Comparison of ENCODE assay signal across 11 cellular contexts in the genomic region with DNA sequence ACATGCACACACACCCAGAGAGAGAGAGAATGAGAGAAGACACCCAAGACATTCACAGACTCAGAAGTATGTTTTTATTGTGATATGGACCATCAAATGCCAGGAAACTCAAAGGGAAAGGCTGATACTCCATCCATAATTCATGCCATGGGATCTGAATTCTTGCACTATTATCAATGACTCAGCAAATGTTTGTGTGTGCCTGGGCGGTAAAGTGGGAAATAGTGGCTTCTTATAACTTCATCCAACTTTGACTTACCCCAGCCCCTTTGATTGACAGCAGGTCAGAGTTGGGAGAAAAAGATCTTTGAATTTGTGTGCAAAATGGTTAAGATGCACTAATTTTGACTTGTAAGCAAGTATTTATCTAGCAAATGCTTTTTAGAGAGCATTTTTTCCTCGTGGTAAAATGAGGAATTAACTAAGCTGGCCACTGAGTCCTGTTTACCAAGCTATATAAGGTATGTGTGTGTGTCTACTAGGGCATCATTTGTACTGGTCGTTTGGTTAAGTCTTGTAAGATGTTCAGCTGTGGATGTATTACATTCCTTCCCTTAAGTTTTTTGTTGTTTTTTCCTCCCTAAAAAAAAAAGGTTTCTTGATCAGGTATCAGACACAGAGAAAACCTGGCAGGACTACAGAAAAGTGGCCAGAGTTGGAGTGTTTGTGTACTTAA. TPM values are rescaled to one million over a fixed set of nuclear protein-coding genes. Genes with fewer than 3 reads are reported as not detected.
DNase-seq lines count a peak whose midpoint lies in the region; ATAC-seq and TF ChIP-seq lines count a peak whose summit lies in the region.
"Had no signal": no experiment of that assay in that cellular context is flagged by ENCODE, and none has a peak within 500 bp of the region (broad histone marks: within the 10 kb centered on the region; RNA-seq: fewer than 3 reads in every experiment).

No MANE protein-coding gene starts in this region.

- TF ChIP-seq EP300 in sigmoid colon (IDR thresholded peaks at IDR 0.05) = no peak

- 19 to 22% methylated on average over 3 of the region's 3 CpGs for WGBS in GM23248 (ENCODE audit: low coverage in 1 of 2, low lambda C conversion rate in 2 of 2, missing lambda C conversion rate in 2 of 2), 2 experiments
- WGBS in right cardiac atrium = 18% methylated on average over 3 of the region's 3 CpGs
- 20 to 29% methylated on average over 3 of the region's 3 CpGs for WGBS in sigmoid colon, 2 donors

- peak overlapping the region; percentile 23 for H2AFZ ChIP-seq in GM23248

- H3K79me2 ChIP-seq in GM23248 (ENCODE audit: insufficient read depth) = peaks cover 9% of the 10 kb centered on the region; the same call in 1 of the 2 replicates

- no peak for TF ChIP-seq CTCF in sigmoid colon (IDR thresholded peaks at IDR 0.05)

- H4K20me1 ChIP-seq in GM23248 (ENCODE audit: insufficient read depth) = no peaks in the 10 kb centered on the region; the same call in 1 of the 2 replicates

- in situ Hi-C loops in GM23248 (cut with MboI) = loop anchor here (25.0 kb wide), 2 partner anchors 183 to 258 kb away; no protein-coding TSS in a partner anchor

- ATAC-seq in SK-N-SH treated with all-trans-retinoic acid at 6 μM for 48 hours (no peak), right cardiac atrium (no peak), GM21576 (IDR thresholded peaks at IDR 0.05; ENCODE audit: unreplicated experiment) (no peak)

- H3K4me1 ChIP-seq in GM23248 (ENCODE audit: insufficient read depth) (peaks cover 34% of the 10 kb centered on the region), right cardiac atrium (ENCODE audit: control insufficient read depth, insufficient read depth, low read length) (no peaks in the 10 kb centered on the region), sigmoid colon (peaks cover 0 to 43% (median 28%) of the 10 kb centered on the region in 4 donors)

- H3K27me3 ChIP-seq in GM23248 (replicated peaks; ENCODE audit: insufficient read depth) = no peaks in the 10 kb centered on the region
- no peaks in the 10 kb centered on the region for H3K27me3 ChIP-seq in right cardiac atrium (ENCODE audit: control insufficient read depth, insufficient read depth)
- H3K27me3 ChIP-seq in sigmoid colon = no peaks in the 10 kb centered on the region

- no peaks in the 10 kb centered on the region for H3K9me3 ChIP-seq in GM23248 (ENCODE audit: low read depth)
- no peaks in the 10 kb centered on the region for H3K9me3 ChIP-seq in right cardiac atrium (ENCODE audit: control insufficient read depth, low read length)
- H3K9me3 ChIP-seq in sigmoid colon = no peaks in the 10 kb centered on the region

- intact Hi-C loops in right cardiac atrium (cut with DNase I) (loop anchor here (5.0 to 10.0 kb wide), 3 partner anchors 178 to 201 kb away; no protein-coding TSS in a partner anchor), sigmoid colon (cut with DNase I) (loop anchor here (5.0 kb wide), 1 partner anchor 68 kb away; no protein-coding TSS in a partner anchor)

- H3K9me2 ChIP-seq in GM23248 (ENCODE audit: insufficient read depth) = no peaks in the 10 kb centered on the region

- peak overlapping the region; percentile 38 for H3K4me2 ChIP-seq in GM23248 (ENCODE audit: unreplicated experiment)

- TF ChIP-seq POLR2A in sigmoid colon (IDR thresholded peaks at IDR 0.05) = no peak

- H3F3A ChIP-seq in GM23248 (ENCODE audit: insufficient read depth) = peaks cover 29% of the 10 kb centered on the region

- no peak overlapping the region for H3K4me3 ChIP-seq in GM23248
- H3K4me3 ChIP-seq in right cardiac atrium (ENCODE audit: low read length) = peak overlapping the region; percentile 66
- H3K4me3 ChIP-seq in sigmoid colon = peak overlapping the region in 3 of 4 donors; percentile 13 to 24 (median 19)

- H3K27ac ChIP-seq in GM23248 = peak overlapping the region; percentile 23; the same call in 1 of the 2 replicates
- H3K27ac ChIP-seq in right cardiac atrium (ENCODE audit: low read length) = no peak overlapping the region
- peak overlapping the region; percentile 31 to 94 (median 58) for H3K27ac ChIP-seq in sigmoid colon
- H3K27ac ChIP-seq: VCaP had no signal

- no peak overlapping the region for H3K9ac ChIP-seq in GM23248

- peak; percentile 22 for DNase-seq in GM23248
- no peak for DNase-seq in right cardiac atrium
- DNase-seq in sigmoid colon = no peak
- no peak for DNase-seq in NK-92 treated with Interleukin-12 subunit alpha and Interleukin-12 subunit beta, amount 100 ng/mL, for 24 hours (lab: John Stamatoyannopoulos, UW)
- DNase-seq in NCI-H774 (lab: John Stamatoyannopoulos, UW) = no peak
- DNase-seq in central memory CD4-positive, alpha-beta T cell = no peak
- DNase-seq: midbrain, NCI-H1930 had no signal

- H3K36me3 ChIP-seq in GM23248 (ENCODE audit: low read depth) (peaks cover 4% of the 10 kb centered on the region), sigmoid colon (no peaks in the 10 kb centered on the region)

TF ChIP-seq in SK-N-SH treated with all-trans-retinoic acid at 6 μM for 48 hours, 23 proteins besides CTCF, POLR2A, EP300 and RAD21:
- TF ChIP-seq RARB (CRISPR knock-in tag; IDR thresholded peaks at IDR 0.05) (peak; percentile 12; the same call in 1 of the 2 replicates), PATZ1 (CRISPR knock-in tag; IDR thresholded peaks at IDR 0.05; ENCODE audit: borderline replicate concordance) (no peak), CSDC2 (CRISPR knock-in tag; IDR thresholded peaks at IDR 0.05) (0 out of 2 replicates have a peak, but pooled peaks have one; percentile 50)

RNA-seq across cellular contexts. Expression of gene CCN2, which starts 3.1 kb away (rescaled TPM):
- total RNA-seq in GM23248 (2014; rRNA removed; shearing (Covaris generic)) = 397 and 410 TPM in 2 replicates
- polyA plus RNA-seq in GM23248 (2016; fragmentation: Nextera tagmentation; extraction: Ambion mirVana) (1,621 and 1,647 TPM in 2 replicates), right cardiac atrium (134 TPM), sigmoid colon (10 to 100 TPM in 2 of 3 donors, 1 to 10 TPM in 1; 7.4 to 39.2 (median 13.2) TPM)
- total RNA-seq in right cardiac atrium (100 to 1,000 TPM in 1 of 4 donors, 10 to 100 TPM in 3; 35.8 to 602 (median 51.0) TPM), sigmoid colon (100 to 1,000 TPM in 2 of 4 donors, 10 to 100 TPM in 2; 43.5 to 179 (median 93.2) TPM)
